ENCODE assay signal across 6 cellular contexts in the genomic region with DNA sequence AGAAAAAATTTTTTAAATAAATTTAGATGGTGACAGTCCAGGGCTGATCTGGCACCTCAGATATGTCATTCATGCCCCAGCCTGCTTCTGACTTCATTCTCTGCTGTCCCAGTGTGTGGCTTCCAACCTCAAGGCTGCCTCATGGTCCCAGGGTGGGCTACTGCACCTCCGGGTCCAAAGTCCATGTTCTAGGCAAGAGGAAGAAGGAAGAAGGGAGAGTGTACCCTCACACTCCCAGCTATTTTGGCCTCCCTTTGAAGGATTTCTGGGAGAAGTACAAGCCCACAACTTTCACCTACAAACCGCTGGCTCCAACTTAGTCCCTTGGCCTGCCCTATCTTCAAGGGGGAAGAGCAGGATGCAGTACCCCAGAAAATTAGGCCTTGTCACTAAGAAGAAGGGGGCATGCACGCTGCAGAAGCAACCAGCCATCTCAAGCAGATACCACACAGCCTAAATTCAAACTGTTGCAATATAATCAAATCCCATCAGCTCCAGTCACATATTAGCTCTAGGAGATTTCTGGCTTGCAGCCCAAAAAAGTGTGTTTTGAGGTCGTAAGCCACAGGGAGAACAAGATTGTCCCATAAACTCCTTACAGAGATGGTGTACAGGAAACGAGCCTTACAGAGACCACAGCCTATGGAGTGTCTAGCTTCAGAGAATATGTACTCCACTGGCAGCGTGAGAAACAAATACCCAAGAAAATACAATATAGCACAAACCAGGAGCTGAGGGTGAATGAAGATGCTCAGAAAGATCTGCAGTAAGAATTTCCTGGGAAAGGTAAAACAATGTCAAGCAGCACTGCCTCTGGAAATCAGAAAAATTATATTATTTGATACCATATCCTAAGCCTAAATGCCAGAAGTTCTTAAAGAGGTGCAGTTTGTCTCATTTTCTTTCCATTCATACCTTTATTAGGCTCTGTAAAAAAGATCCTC. TPM values are rescaled to one million over a fixed set of nuclear protein-coding genes. Genes with fewer than 3 reads are reported as not detected.
DNase-seq lines count a peak whose midpoint lies in the region; ATAC-seq and TF ChIP-seq lines count a peak whose summit lies in the region.

No MANE protein-coding gene starts in this region.

- TF ChIP-seq CTCF in BE2C (IDR thresholded peaks at IDR 0.05; ENCODE audit: low read depth, low read length) (no peak), PC-3 (conservative IDR thresholded peaks at IDR 0.05; ENCODE audit: low read depth, low read length) (no peak), hepatocyte (IDR thresholded peaks at IDR 0.05; ENCODE audit: poor library complexity) (no peak)

- POLR2A ChIA-PET in PC-3 (lab: Charles Lee; ENCODE audit: unreplicated experiment) = no interaction called here

- H3K9me3 ChIP-seq in BE2C (no peaks in the 10 kb centered on the region), PC-3 (ENCODE audit: low read length) (no peaks in the 10 kb centered on the region), hepatocyte (ENCODE audit: low read depth) (no peaks in the 10 kb centered on the region)

- peak overlapping the region; percentile 61 for H3K9ac ChIP-seq in PC-3 (ENCODE audit: low read length)

- H3K27me3 ChIP-seq in BE2C (no peaks in the 10 kb centered on the region), PC-3 (ENCODE audit: low read length) (no peaks in the 10 kb centered on the region), hepatocyte (no peaks in the 10 kb centered on the region)

- CTCF ChIA-PET in PC-3 (lab: Charles Lee) = no interaction called here

- H3K4me2 ChIP-seq in PC-3 (ENCODE audit: low read length) (peak overlapping the region; percentile 84), hepatocyte (peak overlapping the region; percentile 73)

- no TSS peak for BruUV-seq in PC-3 (replicated peaks; lab: Mats Ljungman, UMichigan)

- H3K27ac ChIP-seq in PC-3 (ENCODE audit: low read length) (peak overlapping the region; percentile 4; the same call in 1 of the 2 replicates), hepatocyte (peak overlapping the region; percentile 83)

- no peaks in the 10 kb centered on the region for H3K36me3 ChIP-seq in BE2C
- no peaks in the 10 kb centered on the region for H3K36me3 ChIP-seq in PC-3 (ENCODE audit: low read depth, low read length)
- H3K36me3 ChIP-seq in hepatocyte (replicated peaks; ENCODE audit: insufficient read depth, low read depth) = no peaks in the 10 kb centered on the region

- intact Hi-C loops in PC-3 (cut with micrococcal nuclease) = no loop called here

- WGBS in hepatocyte (ENCODE audit: low lambda C conversion rate, missing lambda C conversion rate) = 75% methylated on average over 6 of the region's 6 CpGs

- H4K20me1 ChIP-seq in PC-3 (ENCODE audit: low read length) = no peaks in the 10 kb centered on the region
- H4K20me1 ChIP-seq in hepatocyte (ENCODE audit: insufficient read depth, poor library complexity, severe bottlenecking) = no peaks in the 10 kb centered on the region

- ATAC-seq in PC-3 (peak; percentile 48), GM19467 (IDR thresholded peaks at IDR 0.05; ENCODE audit: unreplicated experiment) (no peak)

- no peaks in the 10 kb centered on the region for H3F3A ChIP-seq in PC-3 (ENCODE audit: low read length, unreplicated experiment)

- H3K79me2 ChIP-seq in PC-3 (ENCODE audit: low read length) (no peaks in the 10 kb centered on the region), hepatocyte (peaks cover 6% of the 10 kb centered on the region)

- no peak for DNase-seq in BE2C
- peak; percentile 39 for DNase-seq in PC-3
- peak; percentile 12 for DNase-seq in hepatocyte (ENCODE audit: low spot score)
- DNase-seq in hippocampal formation (lab: John Stamatoyannopoulos, UW) = no peak
- no peak for DNase-seq in effector CD4-positive, alpha-beta T cell

- H2AFZ ChIP-seq in PC-3 (ENCODE audit: low read length) (peak overlapping the region; percentile 97), hepatocyte (peak overlapping the region; percentile 62)

- peak overlapping the region; percentile 90 for H3K4me3 ChIP-seq in BE2C (ENCODE audit: low read depth, low read length)
- H3K4me3 ChIP-seq in PC-3 (ENCODE audit: low read length) = peak overlapping the region; percentile 83
- H3K4me3 ChIP-seq in hepatocyte = peak overlapping the region; percentile 22

- no peaks in the 10 kb centered on the region for H3K9me2 ChIP-seq in PC-3 (replicated peaks; ENCODE audit: low read length)
- no peaks in the 10 kb centered on the region for H3K9me2 ChIP-seq in hepatocyte (replicated peaks; ENCODE audit: insufficient read depth)

- H3K4me1 ChIP-seq in BE2C (peaks cover 4% of the 10 kb centered on the region; the same call in 1 of the 2 replicates), PC-3 (ENCODE audit: insufficient read depth, low read length) (peaks cover 13% of the 10 kb centered on the region), hepatocyte (ENCODE audit: insufficient read depth) (peaks cover 7% of the 10 kb centered on the region)

RNA-seq across cellular contexts. Expression of a gene that starts 0.8 kb away (rescaled TPM):
- polyA plus RNA-seq in BE2C (2012; ENCODE audit: insufficient read depth, insufficient read length, low read depth) = 4.9 TPM
- total RNA-seq in PC-3 (2014; rRNA removed) (2.4 and 5.4 TPM in 2 replicates), hepatocyte (8.3 and 10.8 TPM in 2 replicates)
- polyA plus RNA-seq in hepatocyte = 6.5 and 7.4 TPM in 2 replicates

RNA-seq across cellular contexts. Expression of a gene that starts 18.8 kb away (rescaled TPM):
- 3.6 TPM for polyA plus RNA-seq in BE2C (2012; ENCODE audit: insufficient read depth, insufficient read length, low read depth)
- total RNA-seq in PC-3 (2014; rRNA removed) (9.1 and 11.4 TPM in 2 replicates), hepatocyte (12.8 and 17.3 TPM in 2 replicates)
- 8.2 and 10.6 TPM in 2 replicates for polyA plus RNA-seq in hepatocyte

RNA-seq across cellular contexts. Expression of a gene that starts 37.9 kb away (rescaled TPM):
- polyA plus RNA-seq in BE2C (2012; ENCODE audit: insufficient read depth, insufficient read length, low read depth) = 2.4 TPM
- 4.5 and 5.4 TPM in 2 replicates for total RNA-seq in PC-3 (2014; rRNA removed)
- total RNA-seq in hepatocyte = 18.4 and 20.4 TPM in 2 replicates
- polyA plus RNA-seq in hepatocyte = 10.9 and 12.9 TPM in 2 replicates

Comparison
In these comparisons a context has a peak if more than half of its experiments do, and no peak if none do; other contexts are left out.
1. DNase-seq: peak in PC-3 (single experiment) and hepatocyte (single experiment); none in BE2C (single experiment), hippocampal formation (0 of 2) and effector CD4-positive, alpha-beta T cell (single experiment).
2. H3K4me3 ChIP-seq: peak in every context shown above with its lines; median percentile 90 in BE2C; 83 in PC-3; 22 in hepatocyte.